Comparison of ENCODE assay signal across 29 cellular contexts in the genomic region with DNA sequence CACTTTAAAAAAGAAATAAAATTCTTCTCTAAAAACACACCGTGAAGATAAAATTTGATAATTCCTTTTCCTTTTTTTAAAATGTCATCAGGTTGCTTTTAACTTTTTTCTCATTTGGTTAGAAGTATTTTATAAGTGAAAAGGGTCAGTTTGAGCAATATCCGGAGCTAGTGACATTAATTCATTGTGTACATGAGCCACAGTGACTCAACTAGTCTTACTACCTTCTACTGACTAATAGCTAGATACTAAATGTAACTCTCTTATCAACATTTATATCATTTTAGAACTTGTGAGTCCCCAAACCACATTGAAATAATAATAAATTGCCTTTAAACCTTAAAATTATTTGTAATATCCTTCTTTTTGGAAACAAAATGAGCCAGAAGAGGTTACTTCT.
A peak's percentile ranks its signal among the peaks of the same experiment; 100 is the strongest.
DNase-seq lines count a peak whose midpoint lies in the region; ATAC-seq, FAIRE-seq and TF ChIP-seq lines count a peak whose summit lies in the region.
"Had no signal": no experiment of that assay in that cellular context is flagged by ENCODE, and none has a peak within 500 bp of the region (broad histone marks: within the 10 kb centered on the region; RNA-seq: fewer than 3 reads in every experiment).

No MANE protein-coding gene starts in this region.

- no peak for TF ChIP-seq POLR2A in thyroid gland (IDR thresholded peaks at IDR 0.05)

- H3K9me3 ChIP-seq in thyroid gland (no peaks in the 10 kb centered on the region), right atrium auricular region (no peaks in the 10 kb centered on the region)
- H3K9me3 ChIP-seq: BE2C, gastrocnemius medialis, MG63, vagina had no signal

- no peaks in the 10 kb centered on the region for H3K9me3 Mint-ChIP-seq in stimulated activated effector memory CD8-positive, alpha-beta T cell treated with anti-CD3 and anti-CD28 coated beads, Interleukin-12 subunit alpha, Interleukin-12 subunit beta, amount 100 ng/mL, for 72 hours
- H3K9me3 Mint-ChIP-seq: nephron had no signal

- DNase-seq in GM03348 (ENCODE audit: low spot score) (peak; percentile 23), RCC 7860 (ENCODE audit: low spot score) (peak; percentile 67), fibroblast of mammary gland (ENCODE audit: low read depth) (peak; percentile 55), thyroid gland (no peak), NCI-H345 (lab: John Stamatoyannopoulos, UW) (no peak), right atrium auricular region (ENCODE audit: low spot score) (no peak)
- no peak for DNase-seq in stimulated activated effector memory CD8-positive, alpha-beta T cell treated with anti-CD3 and anti-CD28 coated beads, Interleukin-12 subunit alpha, Interleukin-12 subunit beta, amount 100 ng/mL, for 72 hours (ENCODE audit: low spot score in 2 of 2)
- DNase-seq: activated CD8-positive, alpha-beta T cell treated with anti-CD3 and anti-CD28 coated beads, Interleukin-2, amount 10 ng/mL, durations not matched to agents 7 days and 5 days; activated naive CD4-positive, alpha-beta T cell; activated T-cell treated with anti-CD3 and anti-CD28 coated beads, Interleukin-2, amount 50 U/mL, for 1 hour; anterior cingulate cortex; BE2C; cerebellar nuclear complex; COR-L47; DND-41; gastrocnemius medialis; hypothalamus; left ventricle myocardium superior; MG63; NCI-H1436; NCI-H2107; NCI-H524 had no signal

- H3K27ac Mint-ChIP-seq in stimulated activated effector memory CD8-positive, alpha-beta T cell treated with anti-CD3 and anti-CD28 coated beads, Interleukin-12 subunit alpha, Interleukin-12 subunit beta, amount 100 ng/mL, for 72 hours = no peak overlapping the region
- H3K27ac Mint-ChIP-seq: activated CD8-positive, alpha-beta T cell treated with anti-CD3 and anti-CD28 coated beads, Interleukin-2, amount 10 ng/mL, durations not matched to agents 7 days and 5 days; nephron had no signal

- H3K27ac ChIP-seq in thyroid gland (no peak overlapping the region), right atrium auricular region (no peak overlapping the region)
- H3K27ac ChIP-seq: gastrocnemius medialis, HL-60, vagina had no signal

- H3K36me3 ChIP-seq in thyroid gland (no peaks in the 10 kb centered on the region), right atrium auricular region (no peaks in the 10 kb centered on the region)
- H3K36me3 ChIP-seq: BE2C, gastrocnemius medialis, MG63, vagina had no signal

- peak; percentile 43 for ATAC-seq in stimulated activated effector memory CD8-positive, alpha-beta T cell treated with anti-CD3 and anti-CD28 coated beads, Interleukin-12 subunit alpha, Interleukin-12 subunit beta, amount 100 ng/mL, for 72 hours
- ATAC-seq: activated CD4-positive, CD25-positive, alpha-beta regulatory T cell treated with anti-CD3 and anti-CD28 coated beads, Interleukin-2, amount 50 U/mL, for 24 hours; activated CD8-positive, alpha-beta T cell treated with anti-CD3 and anti-CD28 coated beads, Interleukin-2, amount 10 ng/mL, durations not matched to agents 7 days and 5 days; gastrocnemius medialis; left ventricle myocardium superior; sciatic nerve had no signal

- TF ChIP-seq CTCF in fibroblast of mammary gland (conservative IDR thresholded peaks at IDR 0.05; ENCODE audit: control insufficient read depth, insufficient read depth, low read depth, low read length) = no peak
- no peak for TF ChIP-seq CTCF in thyroid gland (IDR thresholded peaks at IDR 0.05)
- no peak for TF ChIP-seq CTCF in right atrium auricular region (IDR thresholded peaks at IDR 0.05)

- H3K27me3 ChIP-seq in thyroid gland (no peaks in the 10 kb centered on the region), right atrium auricular region (no peaks in the 10 kb centered on the region)
- H3K27me3 ChIP-seq: BE2C, gastrocnemius medialis, MG63, vagina had no signal

- no peaks in the 10 kb centered on the region for H3K4me1 Mint-ChIP-seq in stimulated activated effector memory CD8-positive, alpha-beta T cell treated with anti-CD3 and anti-CD28 coated beads, Interleukin-12 subunit alpha, Interleukin-12 subunit beta, amount 100 ng/mL, for 72 hours
- H3K4me1 Mint-ChIP-seq: nephron had no signal

- no peak overlapping the region for H3K4me3 Mint-ChIP-seq in stimulated activated effector memory CD8-positive, alpha-beta T cell treated with anti-CD3 and anti-CD28 coated beads, Interleukin-12 subunit alpha, Interleukin-12 subunit beta, amount 100 ng/mL, for 72 hours
- H3K4me3 Mint-ChIP-seq: activated CD8-positive, alpha-beta T cell treated with anti-CD3 and anti-CD28 coated beads, Interleukin-2, amount 10 ng/mL, durations not matched to agents 7 days and 5 days; nephron had no signal

- H3K4me1 ChIP-seq in thyroid gland (no peaks in the 10 kb centered on the region), right atrium auricular region (no peaks in the 10 kb centered on the region)
- H3K4me1 ChIP-seq: gastrocnemius medialis, vagina had no signal

- H3K36me3 Mint-ChIP-seq in stimulated activated effector memory CD8-positive, alpha-beta T cell treated with anti-CD3 and anti-CD28 coated beads, Interleukin-12 subunit alpha, Interleukin-12 subunit beta, amount 100 ng/mL, for 72 hours = no peaks in the 10 kb centered on the region

- H3K4me3 ChIP-seq in fibroblast of mammary gland (ENCODE audit: control insufficient read depth, low read depth, low read length) = no peak overlapping the region
- H3K4me3 ChIP-seq in thyroid gland (replicated peaks in 1 of 3) = no peak overlapping the region
- no peak overlapping the region for H3K4me3 ChIP-seq in right atrium auricular region
- H3K4me3 ChIP-seq: gastrocnemius medialis, MG63, vagina had no signal

- WGBS in thyroid gland, 2 donors = 91 to 92% methylated on average over 2 of the region's 2 CpGs

- FAIRE-seq in RCC 7860 (lab: Jason Lieb, UNC) = peak; percentile 91
- FAIRE-seq: H1, islet of Langerhans had no signal

- intact Hi-C loops in thyroid gland (cut with DNase I) = no loop called here

Comparison
In these comparisons a context has a peak if more than half of its experiments do, and no peak if none do; other contexts are left out.
1. DNase-seq: peak in GM03348 (single experiment), RCC 7860 (single experiment) and fibroblast of mammary gland (single experiment); none in stimulated activated effector memory CD8-positive, alpha-beta T cell treated with anti-CD3 and anti-CD28 coated beads, Interleukin-12 subunit alpha, Interleukin-12 subunit beta, amount 100 ng/mL, for 72 hours (0 of 2), thyroid gland (0 of 2), NCI-H345 (single experiment) and right atrium auricular region (single experiment).